25 cellular contexts compared by ENCODE assay signal in the genomic region with DNA sequence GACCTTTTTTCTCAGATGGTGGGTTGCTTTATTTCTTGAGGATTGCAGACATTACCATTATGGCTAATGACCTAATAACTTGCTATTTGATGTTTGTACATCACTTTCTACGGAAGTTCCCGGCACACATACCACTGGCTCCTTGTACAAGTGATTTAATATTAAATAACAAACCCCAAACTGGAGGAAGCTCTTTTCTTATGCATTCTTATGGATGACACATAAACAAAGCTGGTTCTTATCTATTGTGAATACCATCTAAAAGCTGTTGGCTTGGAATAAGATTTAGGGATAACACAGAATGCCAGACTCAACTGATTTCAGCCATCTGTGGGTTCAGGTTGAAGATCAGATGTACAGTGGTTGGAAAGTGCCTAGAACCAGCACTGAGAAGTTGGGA.
DNase-seq lines count a peak whose midpoint lies in the region; ATAC-seq and TF ChIP-seq lines count a peak whose summit lies in the region.
"Had no signal": no experiment of that assay in that cellular context is flagged by ENCODE, and none has a peak within 500 bp of the region (broad histone marks: within the 10 kb centered on the region; RNA-seq: fewer than 3 reads in every experiment).

No MANE protein-coding gene starts in this region.

- no peak for ATAC-seq in activated T-cell treated with anti-CD3 and anti-CD28 coated beads, Interleukin-2, amount 50 U/mL, for 72 hours (replicated peaks in 1 of 2)
- ATAC-seq: A549, GM12878, GM23338, HCT116 had no signal

- H3K27ac Mint-ChIP-seq in activated T-cell treated with anti-CD3 and anti-CD28 coated beads, Interleukin-2, amount 50 U/mL, for 72 hours: peak overlapping the region; percentile 47
- H3K27ac Mint-ChIP-seq in nephron: peak overlapping the region; percentile 87 to 97 (median 97)
- no peak overlapping the region for H3K27ac Mint-ChIP-seq in activated CD4-positive, alpha-beta T cell treated with anti-CD3 and anti-CD28 coated beads, Interleukin-2, amount 10 ng/mL, durations not matched to agents 24 days and 14 days
- H3K27ac Mint-ChIP-seq: CD4-positive, alpha-beta memory T cell; GM23338; H9; HFFc6 had no signal

- peak overlapping the region; percentile 47 for H3K27ac ChIP-seq in smooth muscle cell (ENCODE audit: low read depth)
- H3K27ac ChIP-seq: A549; BLaER1 treated with 17β-estradiol and CSF1 and Interleukin-3, amounts not matched to agents 10 nM and 100 nM had no signal

- H3K27me3 Mint-ChIP-seq in activated T-cell treated with anti-CD3 and anti-CD28 coated beads, Interleukin-2, amount 50 U/mL, for 72 hours (ENCODE audit: low read depth): peaks cover 5% of the 10 kb centered on the region
- H3K27me3 Mint-ChIP-seq in nephron (ENCODE audit: low read depth): no peaks in the 10 kb centered on the region
- H3K27me3 Mint-ChIP-seq in activated CD4-positive, alpha-beta T cell treated with anti-CD3 and anti-CD28 coated beads, Interleukin-2, amount 10 ng/mL, durations not matched to agents 24 days and 14 days: no peaks in the 10 kb centered on the region

- H3K4me3 ChIP-seq in smooth muscle cell: no peak overlapping the region
- H3K4me3 ChIP-seq: A549; BLaER1 treated with 17β-estradiol and CSF1 and Interleukin-3, amounts not matched to agents 10 nM and 100 nM; GM12878; GM23338 had no signal

- no peak overlapping the region for H2AFZ ChIP-seq in smooth muscle cell (ENCODE audit: low read depth)
- H2AFZ ChIP-seq: GM23338 had no signal

- no peaks in the 10 kb centered on the region for H3F3A ChIP-seq in smooth muscle cell (ENCODE audit: low read depth)

- H3K9me3 ChIP-seq in smooth muscle cell (replicated peaks; ENCODE audit: low read depth): no peaks in the 10 kb centered on the region
- H3K9me3 ChIP-seq: A549; BE2C; BLaER1 treated with 17β-estradiol and CSF1 and Interleukin-3, amounts not matched to agents 10 nM and 100 nM had no signal

- no peak for DNase-seq in activated T-cell treated with anti-CD3 and anti-CD28 coated beads, Interleukin-2, amount 50 U/mL, for 72 hours
- DNase-seq in activated T-cell treated with anti-CD3 and anti-CD28 coated beads for 4 hours (no peak), amniotic epithelial cell (ENCODE audit: low read depth) (peak; percentile 10), smooth muscle cell (lab: John Stamatoyannopoulos, UW; ENCODE audit: unreplicated experiment) (no peak), activated gamma-delta T cell treated with Interleukin-2 at 50 U/mL for 16 hours (no peak), KBM-7 (no peak)
- no peak for DNase-seq in activated CD4-positive, alpha-beta T cell treated with anti-CD3 and anti-CD28 coated beads, Interleukin-2, amount 10 ng/mL, durations not matched to agents 24 days and 14 days
- DNase-seq: 8988T; ACHN; AML-193; BE2C; Calu3; CD4-positive, alpha-beta memory T cell; COR-L47; DMS53; DMS79 treated with DMSO at 0.1 percent for 48 hours; GF-D8; H9; HFFc6 had no signal

- H3K9me3 Mint-ChIP-seq in activated T-cell treated with anti-CD3 and anti-CD28 coated beads, Interleukin-2, amount 50 U/mL, for 72 hours: peaks cover 0 to 3% of the 10 kb centered on the region in 2 donors
- no peaks in the 10 kb centered on the region for H3K9me3 Mint-ChIP-seq in nephron
- peaks cover 3% of the 10 kb centered on the region for H3K9me3 Mint-ChIP-seq in activated CD4-positive, alpha-beta T cell treated with anti-CD3 and anti-CD28 coated beads, Interleukin-2, amount 10 ng/mL, durations not matched to agents 24 days and 14 days
- H3K9me3 Mint-ChIP-seq: CD4-positive, alpha-beta memory T cell; GM23338; H9 had no signal

- peaks cover 2 to 3% of the 10 kb centered on the region in 2 donors for H3K36me3 Mint-ChIP-seq in activated T-cell treated with anti-CD3 and anti-CD28 coated beads, Interleukin-2, amount 50 U/mL, for 72 hours (ENCODE audit: insufficient read depth in 2 of 2)
- no peaks in the 10 kb centered on the region for H3K36me3 Mint-ChIP-seq in nephron (ENCODE audit: low read depth)
- peaks cover 2% of the 10 kb centered on the region for H3K36me3 Mint-ChIP-seq in activated CD4-positive, alpha-beta T cell treated with anti-CD3 and anti-CD28 coated beads, Interleukin-2, amount 10 ng/mL, durations not matched to agents 24 days and 14 days (ENCODE audit: low read depth)
- H3K36me3 Mint-ChIP-seq: CD4-positive, alpha-beta memory T cell had no signal

- no peaks in the 10 kb centered on the region for H3K79me2 ChIP-seq in smooth muscle cell (ENCODE audit: low read depth)

- peaks cover 6% of the 10 kb centered on the region for H3K4me1 Mint-ChIP-seq in activated T-cell treated with anti-CD3 and anti-CD28 coated beads, Interleukin-2, amount 50 U/mL, for 72 hours (ENCODE audit: low read depth)
- H3K4me1 Mint-ChIP-seq in nephron: peaks cover 49% of the 10 kb centered on the region
- H3K4me1 Mint-ChIP-seq in activated CD4-positive, alpha-beta T cell treated with anti-CD3 and anti-CD28 coated beads, Interleukin-2, amount 10 ng/mL, durations not matched to agents 24 days and 14 days: peaks cover 5% of the 10 kb centered on the region
- H3K4me1 Mint-ChIP-seq: GM23338 had no signal

- in situ Hi-C loops in KBM-7 (cut with MboI; ENCODE audit: low pct_unique_long_range_greater_than_20kb, low sequenced_read_pairs): no loop called here

- 40% methylated on average over 2 of the region's 2 CpGs for WGBS in smooth muscle cell (ENCODE audit: low lambda C conversion rate)

- H4K20me1 ChIP-seq in smooth muscle cell (ENCODE audit: low read depth): no peaks in the 10 kb centered on the region
- H4K20me1 ChIP-seq: BLaER1 treated with 17β-estradiol and CSF1 and Interleukin-3, amounts not matched to agents 10 nM and 100 nM had no signal

- H3K27me3 ChIP-seq in smooth muscle cell (ENCODE audit: low read depth): no peaks in the 10 kb centered on the region
- H3K27me3 ChIP-seq: BE2C; BLaER1 treated with 17β-estradiol and CSF1 and Interleukin-3, amounts not matched to agents 10 nM and 100 nM had no signal

- H3K36me3 ChIP-seq in smooth muscle cell (ENCODE audit: low read depth): no peaks in the 10 kb centered on the region
- H3K36me3 ChIP-seq: BE2C; BLaER1 treated with 17β-estradiol and CSF1 and Interleukin-3, amounts not matched to agents 10 nM and 100 nM had no signal

- H3K4me1 ChIP-seq in smooth muscle cell (ENCODE audit: low read depth): peaks cover 1% of the 10 kb centered on the region
- H3K4me1 ChIP-seq: A549; BE2C; BLaER1 treated with 17β-estradiol and CSF1 and Interleukin-3, amounts not matched to agents 10 nM and 100 nM had no signal

- no peak overlapping the region for H3K9ac ChIP-seq in smooth muscle cell (ENCODE audit: low read depth)
- H3K9ac ChIP-seq: BLaER1 treated with 17β-estradiol and CSF1 and Interleukin-3, amounts not matched to agents 10 nM and 100 nM had no signal

- H3K4me3 Mint-ChIP-seq in activated T-cell treated with anti-CD3 and anti-CD28 coated beads, Interleukin-2, amount 50 U/mL, for 72 hours: no peak overlapping the region
- H3K4me3 Mint-ChIP-seq in nephron: peak overlapping the region in 1 of 3 experiments; percentile 8
- no peak overlapping the region for H3K4me3 Mint-ChIP-seq in activated CD4-positive, alpha-beta T cell treated with anti-CD3 and anti-CD28 coated beads, Interleukin-2, amount 10 ng/mL, durations not matched to agents 24 days and 14 days
- H3K4me3 Mint-ChIP-seq: CD4-positive, alpha-beta memory T cell; GM23338; H9; HFFc6 had no signal

- intact Hi-C loops in activated CD4-positive, alpha-beta T cell treated with anti-CD3 and anti-CD28 coated beads, Interleukin-2, amount 10 ng/mL, durations not matched to agents 24 days and 14 days (cut with micrococcal nuclease): no loop called here

- peak overlapping the region; percentile 38 for H3K4me2 ChIP-seq in smooth muscle cell
- H3K4me2 ChIP-seq: A549; BLaER1 treated with 17β-estradiol and CSF1 and Interleukin-3, amounts not matched to agents 10 nM and 100 nM; GM23338 had no signal

- no peak for TF ChIP-seq CTCF in nephron (IDR thresholded peaks at IDR 0.05; ENCODE audit: unreplicated experiment in 3 of 3)
- TF ChIP-seq CTCF in smooth muscle cell (IDR thresholded peaks at IDR 0.05; ENCODE audit: borderline replicate concordance, insufficient read depth, poor library complexity, severe bottlenecking): no peak
